Comparison of ENCODE assay signal across 41 cellular contexts in genomic region chr3:98272126-98272525, GRCh38. TPM values are rescaled to one million over a fixed set of nuclear protein-coding genes. Genes with fewer than 3 reads are reported as not detected.
"Had no signal": no experiment of that assay in that cellular context is flagged by ENCODE, and none has a peak within 500 bp of the region (broad histone marks: within the 10 kb centered on the region; RNA-seq: fewer than 3 reads in every experiment).

No MANE protein-coding gene starts in this region.

- ATAC-seq: activated CD8-positive, alpha-beta T cell treated with anti-CD3 and anti-CD28 coated beads for 36 hours; activated naive CD8-positive, alpha-beta T cell treated with anti-CD3 and anti-CD28 coated beads, Interleukin-2, amount 50 U/mL, for 24 hours; activated T-cell treated with anti-CD3 and anti-CD28 coated beads, Interleukin-2, amount 50 U/mL, for 4 hours; activated T-cell treated with anti-CD3 and anti-CD28 coated beads, Interleukin-2, amount 50 U/mL, for 72 hours; activated T-helper 17 cell treated with anti-CD3 and anti-CD28 coated beads, Interleukin-2, amount 50 U/mL, for 72 hours had no signal

- DNase-seq: activated B cell treated with CpG ODN at 0.5 μM for 24 hours; activated CD4-positive, alpha-beta memory T cell treated with anti-CD3 and anti-CD28 coated beads for 36 hours; activated CD4-positive, alpha-beta T cell treated with anti-CD3 and anti-CD28 coated beads for 4 hours; activated CD4-positive, alpha-beta T cell treated with anti-CD3 and anti-CD28 coated beads, Interleukin-2, amount 10 ng/mL, durations not matched to agents 24 days and 14 days; activated CD4-positive, alpha-beta T cell treated with anti-CD3 and anti-CD28 coated beads, Interleukin-2, amount 50 U/mL, for 1 hour; activated CD4-positive, alpha-beta T cell treated with anti-CD3 and anti-CD28 coated beads, Interleukin-2, amount 50 U/mL, for 4 hours; activated CD4-positive, CD25-positive, alpha-beta regulatory T cell treated with anti-CD3 and anti-CD28 coated beads, Interleukin-2, amount 50 U/mL, for 72 hours; activated CD8-positive, alpha-beta memory T cell treated with anti-CD3 and anti-CD28 coated beads, Interleukin-2, amount 50 U/mL, for 4 hours; activated CD8-positive, alpha-beta T cell treated with anti-CD3 and anti-CD28 coated beads for 36 hours; activated effector memory CD4-positive, alpha-beta T cell treated with anti-CD3 and anti-CD28 coated beads, Interleukin-2, amount 50 U/mL, for 16 hours; activated gamma-delta T cell treated with Interleukin-2 at 50 U/mL for 16 hours; activated naive CD4-positive, alpha-beta T cell; activated naive CD4-positive, alpha-beta T cell treated with anti-CD3 and anti-CD28 coated beads, Interleukin-2, amount 10 ng/mL, durations not matched to agents 7 days and 5 days; activated naive CD8-positive, alpha-beta T cell treated with anti-CD3 and anti-CD28 coated beads, Interleukin-2, amount 10 ng/mL, durations not matched to agents 7 days and 5 days; activated naive CD8-positive, alpha-beta T cell treated with anti-CD3 and anti-CD28 coated beads, Interleukin-2, amount 50 U/mL, for 24 hours; activated T-cell treated with anti-CD3 and anti-CD28 coated beads for 4 hours; activated T-cell treated with anti-CD3 and anti-CD28 coated beads, Interleukin-2, amount 50 U/mL, for 1 hour; activated T-cell treated with anti-CD3 and anti-CD28 coated beads, Interleukin-2, amount 50 U/mL, for 4 hours; activated T-cell treated with anti-CD3 and anti-CD28 coated beads, Interleukin-2, amount 50 U/mL, for 72 hours; amygdala; anterior cingulate cortex; caudate nucleus; cerebellar nuclear complex; T-helper 1 cell; T-helper 2 cell; T-helper 9 cell had no signal

- H3K27me3 Mint-ChIP-seq: activated B cell treated with CpG ODN at 0.5 μM for 24 hours; activated CD8-positive, alpha-beta T cell treated with anti-CD3 and anti-CD28 coated beads for 36 hours; activated naive CD8-positive, alpha-beta T cell; activated naive CD8-positive, alpha-beta T cell treated with anti-CD3 and anti-CD28 coated beads, Interleukin-2, amount 50 U/mL, for 24 hours; brain had no signal

- FAIRE-seq: TTC549 had no signal

- H3K4me3 Mint-ChIP-seq: activated B cell treated with CpG ODN at 0.5 μM for 24 hours; activated CD4-positive, alpha-beta memory T cell treated with anti-CD3 and anti-CD28 coated beads for 36 hours; activated CD4-positive, alpha-beta T cell treated with anti-CD3 and anti-CD28 coated beads, Interleukin-2, amount 10 ng/mL, durations not matched to agents 24 days and 14 days; activated CD8-positive, alpha-beta T cell treated with anti-CD3 and anti-CD28 coated beads for 36 hours; activated naive CD4-positive, alpha-beta T cell treated with anti-CD3 and anti-CD28 coated beads, Interleukin-2, amount 10 ng/mL, durations not matched to agents 7 days and 5 days; activated naive CD4-positive, alpha-beta T cell treated with anti-CD3 and anti-CD28 coated beads, Interleukin-2, amount 50 U/mL, for 24 hours; activated naive CD8-positive, alpha-beta T cell; activated naive CD8-positive, alpha-beta T cell treated with anti-CD3 and anti-CD28 coated beads, Interleukin-2, amount 10 ng/mL, durations not matched to agents 7 days and 5 days; activated naive CD8-positive, alpha-beta T cell treated with anti-CD3 and anti-CD28 coated beads, Interleukin-2, amount 50 U/mL, for 24 hours; activated T-cell treated with anti-CD3 and anti-CD28 coated beads, Interleukin-2, amount 50 U/mL, for 4 hours; activated T-cell treated with anti-CD3 and anti-CD28 coated beads, Interleukin-2, amount 50 U/mL, for 72 hours; activated T-helper 1 cell treated with anti-CD3 and anti-CD28 coated beads, Interleukin-12 subunit alpha, Interleukin-12 subunit beta, Interleukin-2, Interleukin-4 antibody, amounts not matched to agents 30 ng/mL and 10 ng/mL and 1 ng/mL, durations not matched to agents 14 hours and 24 hours and 36 hours; activated T-helper 17 cell treated with anti-CD3 and anti-CD28 coated beads, Interleukin-2, amount 50 U/mL, for 72 hours; brain; central memory CD8-positive, alpha-beta T cell; T-helper 1 cell treated with Interleukin-12 subunit alpha and Interleukin-12 subunit beta and Interleukin-4 antibody, amounts not matched to agents 30 μg/mL and 1 μg/mL, for 36 hours; T-helper 2 cell treated with Interferon-gamma antibody and Interleukin-4, amounts not matched to agents 5 μg/mL and 100 μg/mL, for 36 hours had no signal

- H3K36me3 Mint-ChIP-seq: activated naive CD4-positive, alpha-beta T cell treated with anti-CD3 and anti-CD28 coated beads, Interleukin-2, amount 10 ng/mL, durations not matched to agents 7 days and 5 days; activated naive CD8-positive, alpha-beta T cell; activated naive CD8-positive, alpha-beta T cell treated with anti-CD3 and anti-CD28 coated beads, Interleukin-2, amount 10 ng/mL, durations not matched to agents 7 days and 5 days; brain had no signal

- H3K4me1 ChIP-seq: ascending aorta had no signal

- H3K27me3 ChIP-seq: ascending aorta, cardiac muscle cell had no signal

- H3K27ac ChIP-seq: ascending aorta, cardiac muscle cell, VCaP had no signal

- H3K27ac Mint-ChIP-seq: activated B cell treated with CpG ODN at 0.5 μM for 24 hours; activated CD4-positive, alpha-beta memory T cell treated with anti-CD3 and anti-CD28 coated beads for 36 hours; activated CD4-positive, alpha-beta T cell treated with anti-CD3 and anti-CD28 coated beads, Interleukin-2, amount 10 ng/mL, durations not matched to agents 24 days and 14 days; activated CD8-positive, alpha-beta T cell treated with anti-CD3 and anti-CD28 coated beads for 36 hours; activated naive CD4-positive, alpha-beta T cell treated with anti-CD3 and anti-CD28 coated beads, Interleukin-2, amount 10 ng/mL, durations not matched to agents 7 days and 5 days; activated naive CD4-positive, alpha-beta T cell treated with anti-CD3 and anti-CD28 coated beads, Interleukin-2, amount 50 U/mL, for 24 hours; activated naive CD8-positive, alpha-beta T cell; activated naive CD8-positive, alpha-beta T cell treated with anti-CD3 and anti-CD28 coated beads, Interleukin-2, amount 10 ng/mL, durations not matched to agents 7 days and 5 days; activated naive CD8-positive, alpha-beta T cell treated with anti-CD3 and anti-CD28 coated beads, Interleukin-2, amount 50 U/mL, for 24 hours; activated T-cell treated with anti-CD3 and anti-CD28 coated beads, Interleukin-2, amount 50 U/mL, for 72 hours; activated T-helper 1 cell treated with anti-CD3 and anti-CD28 coated beads, Interleukin-12 subunit alpha, Interleukin-12 subunit beta, Interleukin-2, Interleukin-4 antibody, amounts not matched to agents 30 ng/mL and 10 ng/mL and 1 ng/mL, durations not matched to agents 14 hours and 24 hours and 36 hours; activated T-helper 17 cell treated with anti-CD3 and anti-CD28 coated beads, Interleukin-2, amount 50 U/mL, for 72 hours; brain; T-helper 1 cell treated with Interleukin-12 subunit alpha and Interleukin-12 subunit beta and Interleukin-4 antibody, amounts not matched to agents 30 μg/mL and 1 μg/mL, for 36 hours; T-helper 2 cell treated with Interferon-gamma antibody and Interleukin-4, amounts not matched to agents 5 μg/mL and 100 μg/mL, for 36 hours had no signal

- H3K36me3 ChIP-seq: ascending aorta, cardiac muscle cell had no signal

- H3K4me1 Mint-ChIP-seq: activated B cell treated with CpG ODN at 0.5 μM for 24 hours; activated CD4-positive, alpha-beta T cell treated with anti-CD3 and anti-CD28 coated beads, Interleukin-2, amount 10 ng/mL, durations not matched to agents 24 days and 14 days; activated naive CD4-positive, alpha-beta T cell treated with anti-CD3 and anti-CD28 coated beads, Interleukin-2, amount 10 ng/mL, durations not matched to agents 7 days and 5 days; activated naive CD4-positive, alpha-beta T cell treated with anti-CD3 and anti-CD28 coated beads, Interleukin-2, amount 50 U/mL, for 24 hours; activated naive CD8-positive, alpha-beta T cell treated with anti-CD3 and anti-CD28 coated beads, Interleukin-2, amount 10 ng/mL, durations not matched to agents 7 days and 5 days; activated naive CD8-positive, alpha-beta T cell treated with anti-CD3 and anti-CD28 coated beads, Interleukin-2, amount 50 U/mL, for 24 hours; activated T-helper 17 cell treated with anti-CD3 and anti-CD28 coated beads, Interleukin-2, amount 50 U/mL, for 72 hours; brain; central memory CD8-positive, alpha-beta T cell had no signal

- H3K4me3 ChIP-seq: ascending aorta, cardiac muscle cell had no signal

RNA-seq across cellular contexts. Expression of gene OR5H6, which starts 8.1 kb away (rescaled TPM):
- total RNA-seq: activated B cell treated with CpG ODN at 0.5 μM for 24 hours; activated CD4-positive, alpha-beta memory T cell treated with anti-CD3 and anti-CD28 coated beads for 36 hours; activated CD4-positive, alpha-beta T cell treated with anti-CD3 and anti-CD28 coated beads, Interleukin-2, amount 10 ng/mL, durations not matched to agents 24 days and 14 days; activated CD8-positive, alpha-beta memory T cell treated with anti-CD3 and anti-CD28 coated beads for 36 hours; activated CD8-positive, alpha-beta T cell treated with anti-CD3 and anti-CD28 coated beads for 36 hours; activated naive CD8-positive, alpha-beta T cell treated with anti-CD3 and anti-CD28 coated beads, Interleukin-2, amount 10 ng/mL, durations not matched to agents 7 days and 5 days; activated T-cell treated with anti-CD3 and anti-CD28 coated beads, Interleukin-2, amount 50 U/mL, for 4 hours; activated T-cell treated with anti-CD3 and anti-CD28 coated beads, Interleukin-2, amount 50 U/mL, for 72 hours; activated T-helper 1 cell treated with anti-CD3 and anti-CD28 coated beads, Interleukin-12 subunit alpha, Interleukin-12 subunit beta, Interleukin-2, Interleukin-4 antibody, amounts not matched to agents 30 ng/mL and 10 ng/mL and 1 ng/mL, durations not matched to agents 14 hours and 24 hours and 36 hours; activated T-helper 17 cell treated with anti-CD3 and anti-CD28 coated beads, Interleukin-2, amount 50 U/mL, for 72 hours; ascending aorta; bronchial epithelial cell; cardiac muscle cell had no signal
- polyA plus RNA-seq: adipose tissue, cardiac muscle cell had no signal

RNA-seq across cellular contexts. Expression of gene OR5H2, which starts 10.2 kb away (rescaled TPM):
- total RNA-seq: activated B cell treated with CpG ODN at 0.5 μM for 24 hours; activated CD4-positive, alpha-beta memory T cell treated with anti-CD3 and anti-CD28 coated beads for 36 hours; activated CD4-positive, alpha-beta T cell treated with anti-CD3 and anti-CD28 coated beads, Interleukin-2, amount 10 ng/mL, durations not matched to agents 24 days and 14 days; activated CD8-positive, alpha-beta memory T cell treated with anti-CD3 and anti-CD28 coated beads for 36 hours; activated CD8-positive, alpha-beta T cell treated with anti-CD3 and anti-CD28 coated beads for 36 hours; activated naive CD8-positive, alpha-beta T cell treated with anti-CD3 and anti-CD28 coated beads, Interleukin-2, amount 10 ng/mL, durations not matched to agents 7 days and 5 days; activated T-cell treated with anti-CD3 and anti-CD28 coated beads, Interleukin-2, amount 50 U/mL, for 4 hours; activated T-cell treated with anti-CD3 and anti-CD28 coated beads, Interleukin-2, amount 50 U/mL, for 72 hours; activated T-helper 1 cell treated with anti-CD3 and anti-CD28 coated beads, Interleukin-12 subunit alpha, Interleukin-12 subunit beta, Interleukin-2, Interleukin-4 antibody, amounts not matched to agents 30 ng/mL and 10 ng/mL and 1 ng/mL, durations not matched to agents 14 hours and 24 hours and 36 hours; activated T-helper 17 cell treated with anti-CD3 and anti-CD28 coated beads, Interleukin-2, amount 50 U/mL, for 72 hours; ascending aorta; bronchial epithelial cell; cardiac muscle cell had no signal
- polyA plus RNA-seq: adipose tissue, cardiac muscle cell had no signal
